8 cellular contexts compared by ENCODE assay signal in the genomic region with DNA sequence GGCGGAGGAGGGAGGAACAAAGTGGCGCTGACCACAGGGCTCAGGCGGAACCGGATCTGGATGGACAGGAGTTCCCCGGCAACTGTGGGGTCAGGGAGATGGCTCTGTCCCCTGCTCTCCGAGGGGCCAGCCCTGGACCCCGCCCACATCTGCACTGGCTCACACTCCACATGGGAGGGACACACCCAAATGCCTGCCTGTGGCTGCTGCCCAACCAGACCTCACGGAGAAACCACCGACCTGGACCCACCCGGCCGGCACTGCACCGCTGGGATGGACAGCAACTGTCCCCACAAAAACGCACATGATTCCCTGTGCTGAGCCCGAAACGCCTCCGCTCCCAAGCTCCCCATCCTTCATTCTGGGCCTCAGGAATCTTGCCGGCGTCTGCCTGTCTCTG. TPM values are rescaled to one million over a fixed set of nuclear protein-coding genes. Genes with fewer than 3 reads are reported as not detected.
"Had no signal": no experiment of that assay in that cellular context is flagged by ENCODE, and none has a peak within 500 bp of the region (broad histone marks: within the 10 kb centered on the region; RNA-seq: fewer than 3 reads in every experiment).

No MANE protein-coding gene starts in this region.

- H3K9me3 Mint-ChIP-seq: H9, HFFc6, IgD-negative memory B cell had no signal

- H3K4me3 ChIP-seq: GM23248 had no signal

- ATAC-seq: HepG2 had no signal

- H3K27ac Mint-ChIP-seq: H9, HFFc6, IgD-negative memory B cell had no signal

- H2AFZ ChIP-seq: GM23248 had no signal

- DNase-seq: GM23248, GOT3, H9, HCEC 1CT, HFFc6 had no signal

- H3K9ac ChIP-seq: GM23248 had no signal

- H3K4me3 Mint-ChIP-seq: H9, HFFc6, IgD-negative memory B cell had no signal

- H3K27ac ChIP-seq: GM23248, HL-60 had no signal

RNA-seq across cellular contexts. Expression of gene CCDC187, which starts 4.8 kb away (rescaled TPM):
- total RNA-seq: GM23248, HFFc6 had no signal
- polyA plus RNA-seq: GM23248 had no signal

RNA-seq across cellular contexts. Expression of gene GPSM1, which starts 28.2 kb away (rescaled TPM):
- polyA plus RNA-seq: IgD-negative memory B cell had no signal
